ENCODE assay signal across 1 cellular context in the genomic region with DNA sequence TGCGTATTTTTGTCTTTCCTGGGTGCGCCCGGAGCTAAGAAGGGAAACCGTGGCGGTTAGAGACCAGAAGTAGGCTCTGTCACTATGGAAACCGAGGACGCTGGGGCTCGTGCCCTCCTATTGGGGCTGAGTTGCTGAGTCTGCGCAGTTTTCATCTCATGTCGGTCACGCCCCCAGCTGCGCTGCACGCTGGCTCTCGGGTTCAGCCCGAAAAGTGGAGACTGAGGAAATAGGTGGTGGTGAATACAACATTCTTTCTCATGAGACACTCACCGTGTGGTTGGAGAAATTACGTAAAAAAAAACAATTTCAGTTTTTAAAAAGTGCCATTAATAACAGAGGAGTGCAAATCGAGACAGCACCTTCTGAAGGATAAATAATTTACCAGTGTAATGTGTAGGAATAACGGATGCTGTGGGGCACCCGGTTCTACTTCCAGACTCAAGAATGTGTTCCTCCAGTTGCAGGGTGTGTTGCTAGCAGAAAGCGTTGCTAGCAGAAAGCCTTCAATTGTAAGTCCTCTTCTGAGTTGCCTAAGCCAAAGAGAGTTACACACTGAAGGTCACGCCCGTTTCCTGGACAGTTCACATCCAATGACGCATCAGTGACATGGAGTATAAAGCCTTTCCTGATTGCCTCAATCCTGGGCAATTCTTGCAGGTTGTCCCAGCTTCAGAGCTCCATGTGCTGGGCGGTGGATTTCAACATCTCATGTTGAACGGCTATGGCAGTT.
TF ChIP-seq lines count a peak whose summit lies in the region.

No MANE protein-coding gene starts in this region.

TF ChIP-seq in K562, 482 proteins besides CTCF, POLR2A, EP300 and RAD21:
- TF ChIP-seq, protein P1, sequence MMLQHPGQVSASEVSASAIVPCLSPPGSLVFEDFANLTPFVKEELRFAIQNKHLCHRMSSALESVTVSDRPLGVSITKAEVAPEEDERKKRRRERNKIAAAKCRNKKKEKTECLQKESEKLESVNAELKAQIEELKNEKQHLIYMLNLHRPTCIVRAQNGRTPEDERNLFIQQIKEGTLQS (IDR thresholded peaks at IDR 0.05): peak; percentile 30; the same call in 1 of the 2 replicates
- TF ChIP-seq, protein P1 (CRISPR knock-in tag; conservative IDR thresholded peaks at IDR 0.05): no peak
- TF ChIP-seq ZBTB12 (CRISPR knock-in tag; IDR thresholded peaks at IDR 0.05) (no peak), U2AF2 (optimal IDR thresholded peaks at IDR 0.05; ENCODE audit: low read depth, low read length) (no peak), SIN3A (IDR thresholded peaks at IDR 0.05; ENCODE audit: borderline replicate concordance in 2 of 2, control insufficient read depth in 1 of 2, low read depth in 2 of 2, low read length in 2 of 2) (peak in 1 of 2 experiments; percentile 64; a peak in 1 of 4 replicates), ZNF780A (CRISPR knock-in tag; IDR thresholded peaks at IDR 0.05) (no peak), L3MBTL2 (IDR thresholded peaks at IDR 0.05) (peak; percentile 35; the same call in 1 of the 2 replicates), ZNF316 (IDR thresholded peaks at IDR 0.05) (peak; percentile 59), CEBPB (tag; IDR thresholded peaks at IDR 0.05) (peak; percentile 60), CEBPG (CRISPR knock-in tag; IDR thresholded peaks at IDR 0.05) (no peak), CEBPG (tag; conservative IDR thresholded peaks at IDR 0.05 in 1 of 2, IDR thresholded peaks at IDR 0.05 in 1 of 2) (0 out of 4 replicates have a peak, but pooled peaks of 1 of the 2 experiments have one; percentile 35), MGA (IDR thresholded peaks at IDR 0.05) (peak; percentile 59; the same call in 1 of the 2 replicates), FOXJ3 (CRISPR knock-in tag; IDR thresholded peaks at IDR 0.05) (no peak), ATF1 (CRISPR knock-in tag; IDR thresholded peaks at IDR 0.05) (no peak), ATF1 (tag; IDR thresholded peaks at IDR 0.05) (0 out of 2 replicates have a peak, but pooled peaks have one; percentile 20), NR2C2 (CRISPR knock-in tag; IDR thresholded peaks at IDR 0.05) (no peak), NR2C2 (tag; IDR thresholded peaks at IDR 0.05) (peak; percentile 23; the same call in 1 of the 2 replicates), MCM3 (IDR thresholded peaks at IDR 0.05) (no peak), NRF1 (conservative IDR thresholded peaks at IDR 0.05 in 1 of 2, IDR thresholded peaks at IDR 0.05 in 1 of 2) (peak; percentile 85 to 87), SRF (CRISPR knock-in tag; IDR thresholded peaks at IDR 0.05) (no peak), RFX1 (IDR thresholded peaks at IDR 0.05) (peak; percentile 91), MNT (conservative IDR thresholded peaks at IDR 0.05) (peak; percentile 39 to 64; a peak in 3 of 4 replicates), BCL6 (CRISPR knock-in tag; IDR thresholded peaks at IDR 0.05) (no peak), MXI1 (IDR thresholded peaks at IDR 0.05; ENCODE audit: low read depth, low read length) (peak; percentile 32; the same call in 1 of the 2 replicates)
- TF ChIP-seq, protein P2, sequence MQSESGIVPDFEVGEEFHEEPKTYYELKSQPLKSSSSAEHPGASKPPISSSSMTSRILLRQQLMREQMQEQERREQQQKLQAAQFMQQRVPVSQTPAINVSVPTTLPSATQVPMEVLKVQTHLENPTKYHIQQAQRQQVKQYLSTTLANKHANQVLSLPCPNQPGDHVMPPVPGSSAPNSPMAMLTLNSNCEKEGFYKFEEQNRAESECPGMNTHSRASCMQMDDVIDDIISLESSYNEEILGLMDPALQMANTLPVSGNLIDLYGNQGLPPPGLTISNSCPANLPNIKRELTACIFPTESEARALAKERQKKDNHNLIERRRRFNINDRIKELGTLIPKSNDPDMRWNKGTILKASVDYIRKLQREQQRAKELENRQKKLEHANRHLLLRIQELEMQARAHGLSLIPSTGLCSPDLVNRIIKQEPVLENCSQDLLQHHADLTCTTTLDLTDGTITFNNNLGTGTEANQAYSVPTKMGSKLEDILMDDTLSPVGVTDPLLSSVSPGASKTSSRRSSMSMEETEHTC (IDR thresholded peaks at IDR 0.05): no peak
